ENCODE assay signal across 26 cellular contexts in genomic region chr2:173441222-173441621, GRCh38.
A peak's percentile ranks its signal among the peaks of the same experiment; 100 is the strongest.
DNase-seq lines count a peak whose midpoint lies in the region; ATAC-seq and TF ChIP-seq lines count a peak whose summit lies in the region.
"Had no signal": no experiment of that assay in that cellular context is flagged by ENCODE, and none has a peak within 500 bp of the region (broad histone marks: within the 10 kb centered on the region; RNA-seq: fewer than 3 reads in every experiment).

No MANE protein-coding gene starts in this region.

- H2AFZ ChIP-seq in SK-N-SH (ENCODE audit: low read depth) = no peak overlapping the region

- H3K9me3 Mint-ChIP-seq in natural killer cell treated with Interleukin-12 subunit alpha and Interleukin-12 subunit beta and Interleukin-15 and Interleukin-18, amount 100 ng/mL, for 72 hours = no peaks in the 10 kb centered on the region
- H3K9me3 Mint-ChIP-seq: activated naive CD4-positive, alpha-beta T cell treated with anti-CD3 and anti-CD28 coated beads, Interleukin-2, amount 50 U/mL, for 24 hours; activated T-helper 2 cell treated with anti-CD3 and anti-CD28 coated beads, Interferon-gamma antibody, Interleukin-2, Interleukin-4, amounts not matched to agents 10 μg/mL and 5 μg/mL and 100 μg/mL, durations not matched to agents 14 hours and 24 hours and 36 hours; CD4-positive, alpha-beta T cell had no signal

- CTCF ChIA-PET in SK-N-SH (lab: Yijun Ruan, JAX) = no interaction called here

- H3K36me3 Mint-ChIP-seq in natural killer cell treated with Interleukin-12 subunit alpha and Interleukin-12 subunit beta and Interleukin-15 and Interleukin-18, amount 100 ng/mL, for 72 hours = no peaks in the 10 kb centered on the region
- H3K36me3 Mint-ChIP-seq: activated naive CD4-positive, alpha-beta T cell treated with anti-CD3 and anti-CD28 coated beads, Interleukin-2, amount 50 U/mL, for 24 hours had no signal

- no peaks in the 10 kb centered on the region for H3F3A ChIP-seq in SK-N-SH (replicated peaks; ENCODE audit: insufficient read depth)

- POLR2A ChIA-PET in SK-N-SH (lab: Yijun Ruan, JAX) = no interaction called here

- no peak overlapping the region for H3K27ac ChIP-seq in SK-N-SH (ENCODE audit: low read depth in 2 of 2, low read length in 1 of 2)
- H3K27ac ChIP-seq in brain microvascular endothelial cell = no peak overlapping the region
- H3K27ac ChIP-seq: 22Rv1, dorsolateral prefrontal cortex, KMS-11, tibial nerve had no signal

- no peaks in the 10 kb centered on the region for H4K20me1 ChIP-seq in SK-N-SH (ENCODE audit: insufficient read depth)

- no peaks in the 10 kb centered on the region for H3K36me3 ChIP-seq in SK-N-SH (replicated peaks in 1 of 2; ENCODE audit: control insufficient read depth in 1 of 2, insufficient read depth in 2 of 2, low read length in 1 of 2)
- no peaks in the 10 kb centered on the region for H3K36me3 ChIP-seq in brain microvascular endothelial cell (replicated peaks)
- H3K36me3 ChIP-seq: tibial nerve had no signal

- H3K27me3 ChIP-seq in SK-N-SH (ENCODE audit: insufficient read depth) (no peaks in the 10 kb centered on the region; the same call in 1 of the 2 replicates), brain microvascular endothelial cell (replicated peaks) (no peaks in the 10 kb centered on the region)
- H3K27me3 ChIP-seq: tibial nerve had no signal

- H3K27me3 Mint-ChIP-seq in natural killer cell treated with Interleukin-12 subunit alpha and Interleukin-12 subunit beta and Interleukin-15 and Interleukin-18, amount 100 ng/mL, for 72 hours = peaks cover 15 to 18% of the 10 kb centered on the region in 2 donors
- H3K27me3 Mint-ChIP-seq: CD4-positive, alpha-beta T cell had no signal

- H3K9ac ChIP-seq in SK-N-SH = no peak overlapping the region
- H3K9ac ChIP-seq: KMS-11 had no signal

- no peaks in the 10 kb centered on the region for H3K79me2 ChIP-seq in SK-N-SH (ENCODE audit: insufficient read depth)

- TF ChIP-seq CTCF in SK-N-SH (IDR thresholded peaks at IDR 0.05) = no peak
- no peak for TF ChIP-seq CTCF in brain microvascular endothelial cell (IDR thresholded peaks at IDR 0.05; ENCODE audit: low read depth, low read length, missing control alignments)
- TF ChIP-seq CTCF in fibroblast of villous mesenchyme (IDR thresholded peaks at IDR 0.05; ENCODE audit: insufficient read depth, low read depth, low read length) = no peak

- H3K4me1 ChIP-seq in SK-N-SH (ENCODE audit: control insufficient read depth in 1 of 2, insufficient read depth in 2 of 2, low read depth in 1 of 2, low read length in 1 of 2) = no peaks in the 10 kb centered on the region
- H3K4me1 ChIP-seq: tibial nerve had no signal

- H3K4me3 ChIP-seq in SK-N-SH (ENCODE audit: low read depth in 2 of 2, low read length in 1 of 2) (no peak overlapping the region), brain microvascular endothelial cell (ENCODE audit: low read depth, low read length) (no peak overlapping the region), fibroblast of villous mesenchyme (ENCODE audit: low read depth, low read length) (no peak overlapping the region)
- H3K4me3 ChIP-seq: dorsolateral prefrontal cortex, lung, mucosa of descending colon, smooth muscle cell, tibial nerve had no signal

- no peak overlapping the region for H3K4me2 ChIP-seq in SK-N-SH
- H3K4me2 ChIP-seq: KMS-11, smooth muscle cell had no signal

- TF ChIP-seq RAD21 in SK-N-SH (IDR thresholded peaks at IDR 0.05; ENCODE audit: low read length) = no peak

- no peaks in the 10 kb centered on the region for H3K4me1 Mint-ChIP-seq in natural killer cell treated with Interleukin-12 subunit alpha and Interleukin-12 subunit beta and Interleukin-15 and Interleukin-18, amount 100 ng/mL, for 72 hours (ENCODE audit: low read depth in 2 of 2)

- no peaks in the 10 kb centered on the region for H3K9me2 ChIP-seq in SK-N-SH

- no peak for TF ChIP-seq EP300 in SK-N-SH (IDR thresholded peaks at IDR 0.05; ENCODE audit: borderline replicate concordance in 1 of 2, low read depth in 1 of 2, low read length in 1 of 2)

- in situ Hi-C loops in brain microvascular endothelial cell (cut with HindIII; ENCODE audit: low pct_ligation_motif_present, low sequenced_read_pairs) = no loop called here

- no peak overlapping the region for H3K4me3 Mint-ChIP-seq in natural killer cell treated with Interleukin-12 subunit alpha and Interleukin-12 subunit beta and Interleukin-15 and Interleukin-18, amount 100 ng/mL, for 72 hours
- H3K4me3 Mint-ChIP-seq: activated CD4-positive, alpha-beta T cell treated with anti-CD3 and anti-CD28 coated beads for 36 hours; activated CD8-positive, alpha-beta T cell treated with anti-CD3 and anti-CD28 coated beads, Interleukin-2, amount 10 ng/mL, durations not matched to agents 7 days and 5 days; activated naive CD4-positive, alpha-beta T cell treated with anti-CD3 and anti-CD28 coated beads, Interleukin-2, amount 50 U/mL, for 24 hours; CD4-positive, alpha-beta T cell; nephron progenitor cell had no signal

- no peak overlapping the region for H3K27ac Mint-ChIP-seq in natural killer cell treated with Interleukin-12 subunit alpha and Interleukin-12 subunit beta and Interleukin-15 and Interleukin-18, amount 100 ng/mL, for 72 hours
- H3K27ac Mint-ChIP-seq: activated CD4-positive, alpha-beta T cell treated with anti-CD3 and anti-CD28 coated beads for 36 hours; activated CD8-positive, alpha-beta T cell treated with anti-CD3 and anti-CD28 coated beads, Interleukin-2, amount 10 ng/mL, durations not matched to agents 7 days and 5 days; activated T-helper 2 cell treated with anti-CD3 and anti-CD28 coated beads, Interferon-gamma antibody, Interleukin-2, Interleukin-4, amounts not matched to agents 10 μg/mL and 5 μg/mL and 100 μg/mL, durations not matched to agents 14 hours and 24 hours and 36 hours; CD4-positive, alpha-beta T cell; nephron progenitor cell had no signal

- DNase-seq in SK-N-SH (no peak), NCI-H1694 (lab: John Stamatoyannopoulos, UW) (peak; percentile 72), brain microvascular endothelial cell (peak; percentile 3), fibroblast of villous mesenchyme (ENCODE audit: low read depth) (peak; percentile 8)
- DNase-seq in natural killer cell treated with Interleukin-12 subunit alpha and Interleukin-12 subunit beta and Interleukin-15 and Interleukin-18, amount 100 ng/mL, for 72 hours (ENCODE audit: low spot score) = no peak
- DNase-seq: activated CD4-positive, alpha-beta T cell treated with anti-CD3 and anti-CD28 coated beads for 36 hours; activated CD8-positive, alpha-beta T cell treated with anti-CD3 and anti-CD28 coated beads, Interleukin-2, amount 10 ng/mL, durations not matched to agents 7 days and 5 days; AML-193; CD4-positive, alpha-beta T cell; dorsolateral prefrontal cortex; mucosa of descending colon; NCI-H1436 treated with DMSO at 0.1 percent for 48 hours; NCI-H2227 treated with DMSO at 0.1 percent for 48 hours; nephron progenitor cell; RPMI8226; stimulated activated CD4-positive, alpha-beta T cell treated with anti-CD3 and anti-CD28 coated beads, Interleukin-1b, Interleukin-23, amount 100 ng/mL, for 48 hours had no signal

- H3K9me3 ChIP-seq in SK-N-SH = no peaks in the 10 kb centered on the region
- H3K9me3 ChIP-seq: mucosa of descending colon, tibial nerve had no signal

- ATAC-seq in SK-N-SH treated with all-trans-retinoic acid at 6 μM for 48 hours = no peak
- ATAC-seq in GM21529 (IDR thresholded peaks at IDR 0.05; ENCODE audit: unreplicated experiment) = no peak
- no peak for ATAC-seq in natural killer cell treated with Interleukin-12 subunit alpha and Interleukin-12 subunit beta and Interleukin-15 and Interleukin-18, amount 100 ng/mL, for 72 hours
- no peak for ATAC-seq in HG03135 (IDR thresholded peaks at IDR 0.05; ENCODE audit: unreplicated experiment)
- ATAC-seq: activated CD4-positive, alpha-beta T cell treated with anti-CD3 and anti-CD28 coated beads for 36 hours; activated CD8-positive, alpha-beta T cell treated with anti-CD3 and anti-CD28 coated beads, Interleukin-2, amount 10 ng/mL, durations not matched to agents 7 days and 5 days; mucosa of descending colon had no signal

TF ChIP-seq in SK-N-SH treated with all-trans-retinoic acid at 6 μM for 48 hours, 23 proteins besides CTCF, POLR2A, EP300 and RAD21 (continues in another document):
- peak; percentile 60 for TF ChIP-seq ISL1 (CRISPR knock-in tag; IDR thresholded peaks at IDR 0.05)

TF ChIP-seq in SK-N-SH, 30 proteins besides CTCF, POLR2A, EP300 and RAD21:
- TF ChIP-seq ELF1 (IDR thresholded peaks at IDR 0.05) (no peak), NRF1 (IDR thresholded peaks at IDR 0.05; ENCODE audit: low read depth, low read length) (no peak)

Comparison
In these comparisons a context has a peak if more than half of its experiments do, and no peak if none do; other contexts are left out.
1. DNase-seq: peak in NCI-H1694 (single experiment), brain microvascular endothelial cell (single experiment) and fibroblast of villous mesenchyme (single experiment); none in SK-N-SH (single experiment) and natural killer cell treated with Interleukin-12 subunit alpha and Interleukin-12 subunit beta and Interleukin-15 and Interleukin-18, amount 100 ng/mL, for 72 hours (single experiment).